Comparison of ENCODE assay signal across 9 cellular contexts in genomic region chr6:23446394-23447001, GRCh38.
DNase-seq lines count a peak whose midpoint lies in the region; ATAC-seq, FAIRE-seq and TF ChIP-seq lines count a peak whose summit lies in the region.
"Had no signal": no experiment of that assay in that cellular context is flagged by ENCODE, and none has a peak within 500 bp of the region (broad histone marks: within the 10 kb centered on the region; RNA-seq: fewer than 3 reads in every experiment).

No MANE protein-coding gene starts in this region.

- H3K27me3 Mint-ChIP-seq in activated naive CD8-positive, alpha-beta T cell treated with anti-CD3 and anti-CD28 coated beads, Interleukin-2, amount 50 U/mL, for 24 hours = no peaks in the 10 kb centered on the region
- H3K27me3 Mint-ChIP-seq: CD4-positive, CD25-positive, alpha-beta regulatory T cell had no signal

- H2AFZ ChIP-seq in MM.1S (ENCODE audit: low read length) = 0 out of 2 replicates have a peak overlapping the region, but pooled peaks have one; percentile 10

- H3K36me3 Mint-ChIP-seq in activated naive CD8-positive, alpha-beta T cell treated with anti-CD3 and anti-CD28 coated beads, Interleukin-2, amount 50 U/mL, for 24 hours (ENCODE audit: low read depth) = no peaks in the 10 kb centered on the region
- H3K36me3 Mint-ChIP-seq: CD4-positive, CD25-positive, alpha-beta regulatory T cell had no signal

- H3K4me2 ChIP-seq in A549 (no peak overlapping the region), MM.1S (ENCODE audit: low read depth, low read length) (no peak overlapping the region)

- TF ChIP-seq POLR2A in A549 (IDR thresholded peaks at IDR 0.05; ENCODE audit: low read length) = no peak

- H3K4me3 Mint-ChIP-seq in activated naive CD8-positive, alpha-beta T cell treated with anti-CD3 and anti-CD28 coated beads, Interleukin-2, amount 50 U/mL, for 24 hours = no peak overlapping the region
- H3K4me3 Mint-ChIP-seq: CD4-positive, CD25-positive, alpha-beta regulatory T cell had no signal

- TF ChIP-seq EP300 in A549 (IDR thresholded peaks at IDR 0.05) = no peak

- H3K9me3 ChIP-seq in A549 (no peaks in the 10 kb centered on the region), MM.1S (replicated peaks; ENCODE audit: insufficient read depth, low read length) (no peaks in the 10 kb centered on the region), SK-N-MC (ENCODE audit: low read depth, low read length) (no peaks in the 10 kb centered on the region)

- peak; percentile 44 to 63 for TF ChIP-seq RAD21 in A549 (conservative IDR thresholded peaks at IDR 0.05 in 1 of 2, IDR thresholded peaks at IDR 0.05 in 1 of 2)

- 21% methylated on average over 5 of the region's 5 CpGs for WGBS in A549 (ENCODE audit: missing lambda C conversion rate)

- H3K4me1 Mint-ChIP-seq in activated naive CD8-positive, alpha-beta T cell treated with anti-CD3 and anti-CD28 coated beads, Interleukin-2, amount 50 U/mL, for 24 hours = no peaks in the 10 kb centered on the region
- H3K4me1 Mint-ChIP-seq: CD4-positive, CD25-positive, alpha-beta regulatory T cell had no signal

- ATAC-seq in A549 (no peak), GM19452 (IDR thresholded peaks at IDR 0.05; ENCODE audit: unreplicated experiment) (no peak)
- no peak for ATAC-seq in activated naive CD8-positive, alpha-beta T cell treated with anti-CD3 and anti-CD28 coated beads, Interleukin-2, amount 50 U/mL, for 24 hours

- no peaks in the 10 kb centered on the region for H3K4me1 ChIP-seq in A549
- peaks cover 24% of the 10 kb centered on the region for H3K4me1 ChIP-seq in MM.1S (ENCODE audit: low read length)

- H3K27me3 ChIP-seq in MM.1S (replicated peaks; ENCODE audit: insufficient read depth, low read length) = no peaks in the 10 kb centered on the region

- H3K36me3 ChIP-seq in MM.1S (replicated peaks; ENCODE audit: insufficient read depth, low read length) = no peaks in the 10 kb centered on the region
- H3K36me3 ChIP-seq in SK-N-MC (ENCODE audit: insufficient read depth, low read length) = no peaks in the 10 kb centered on the region

- H3K9ac ChIP-seq in MM.1S (ENCODE audit: low read length) (no peak overlapping the region), SK-N-MC (ENCODE audit: insufficient read length) (no peak overlapping the region)

- H3K9me2 ChIP-seq in MM.1S (replicated peaks; ENCODE audit: insufficient read depth, low read length) = no peaks in the 10 kb centered on the region

- no peak overlapping the region for H3K27ac Mint-ChIP-seq in activated naive CD8-positive, alpha-beta T cell treated with anti-CD3 and anti-CD28 coated beads, Interleukin-2, amount 50 U/mL, for 24 hours
- H3K27ac Mint-ChIP-seq: CD4-positive, CD25-positive, alpha-beta regulatory T cell had no signal

- CTCF ChIA-PET in A549 (lab: Yijun Ruan, JAX) = interaction anchor here (0.6 to 1.0 kb wide), 5 partner anchors 9 to 824 kb away, joined by 3 to 4 read pairs (median 3); no protein-coding TSS in a partner anchor

- H3K27ac ChIP-seq in A549 (no peak overlapping the region), MM.1S (ENCODE audit: low read length) (no peak overlapping the region), SK-N-MC (no peak overlapping the region)

- no peaks in the 10 kb centered on the region for H3K79me2 ChIP-seq in MM.1S (ENCODE audit: low read length)

- no peaks in the 10 kb centered on the region for H4K20me1 ChIP-seq in MM.1S (ENCODE audit: insufficient read depth, low read length)

- H3K4me3 ChIP-seq in A549 (no peak overlapping the region), MM.1S (ENCODE audit: low read length) (no peak overlapping the region), SK-N-MC (no peak overlapping the region), skeletal muscle cell (ENCODE audit: low read depth, low read length) (no peak overlapping the region)

- peak; percentile 2 to 9 for DNase-seq in A549 (ENCODE audit: low read depth in 1 of 2, low spot score in 1 of 2)
- DNase-seq in MM.1S = peak; percentile 40
- DNase-seq in SK-N-MC (ENCODE audit: low read depth, low spot score) = peak; percentile 35
- DNase-seq in glomerular endothelial cell (ENCODE audit: extremely low read depth, low read depth, low spot score) = peak; percentile 23
- peak; percentile 25 for DNase-seq in skeletal muscle cell (ENCODE audit: low read depth)
- DNase-seq in activated naive CD8-positive, alpha-beta T cell treated with anti-CD3 and anti-CD28 coated beads, Interleukin-2, amount 50 U/mL, for 24 hours = no peak
- no peak for DNase-seq in stimulated activated CD4-positive, alpha-beta T cell treated with anti-CD3 and anti-CD28 coated beads, Interleukin-4, amount 100 ng/mL, for 24 hours
- DNase-seq: CD4-positive, CD25-positive, alpha-beta regulatory T cell had no signal

- FAIRE-seq in A549 (lab: Jason Lieb, UNC) = no peak

- H3F3A ChIP-seq in MM.1S (ENCODE audit: insufficient read depth, low read length) = no peaks in the 10 kb centered on the region

- POLR2A ChIA-PET in A549 (lab: Yijun Ruan, JAX) = no interaction called here

- H3K9me3 Mint-ChIP-seq in activated naive CD8-positive, alpha-beta T cell treated with anti-CD3 and anti-CD28 coated beads, Interleukin-2, amount 50 U/mL, for 24 hours = no peaks in the 10 kb centered on the region

- TF ChIP-seq CTCF in A549 (IDR thresholded peaks at IDR 0.05) (peak; percentile 41; the same call in 2 of the 3 replicates), MM.1S (IDR thresholded peaks at IDR 0.05; ENCODE audit: low read length) (peak; percentile 51)

TF ChIP-seq in A549, 52 proteins besides CTCF, POLR2A, EP300 and RAD21:
- TF ChIP-seq RCOR1 (IDR thresholded peaks at IDR 0.05; ENCODE audit: low read depth, low read length) = no peak
- TF ChIP-seq SMC3 (IDR thresholded peaks at IDR 0.05) = peak; percentile 35

Comparison
In these comparisons a context has a peak if more than half of its experiments do, and no peak if none do; other contexts are left out.
1. DNase-seq: peak in A549 (2 of 2), MM.1S (single experiment), SK-N-MC (single experiment), glomerular endothelial cell (single experiment) and skeletal muscle cell (single experiment); none in activated naive CD8-positive, alpha-beta T cell treated with anti-CD3 and anti-CD28 coated beads, Interleukin-2, amount 50 U/mL, for 24 hours (single experiment) and stimulated activated CD4-positive, alpha-beta T cell treated with anti-CD3 and anti-CD28 coated beads, Interleukin-4, amount 100 ng/mL, for 24 hours (single experiment).